14 cellular contexts compared by ENCODE assay signal in the genomic region with DNA sequence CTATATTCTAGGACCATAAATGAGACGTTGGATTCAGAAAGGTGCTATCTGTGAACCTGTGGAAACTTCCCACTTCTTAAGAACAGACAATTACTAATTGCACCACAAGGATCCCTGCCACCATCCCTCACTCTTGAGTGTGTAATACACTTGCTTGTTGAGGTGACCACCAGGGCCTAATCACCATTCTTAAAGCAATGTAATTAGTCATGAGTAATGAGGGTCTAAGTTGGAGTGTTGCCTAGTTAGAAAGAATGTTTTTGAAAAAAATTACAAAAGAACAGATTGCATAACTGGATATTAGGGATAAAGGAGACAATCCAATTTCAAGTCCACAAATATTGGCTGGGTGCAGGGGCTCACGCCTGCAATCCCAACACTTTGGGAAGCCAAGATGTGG.
"Had no signal": no experiment of that assay in that cellular context is flagged by ENCODE, and none has a peak within 500 bp of the region (broad histone marks: within the 10 kb centered on the region; RNA-seq: fewer than 3 reads in every experiment).

No MANE protein-coding gene starts in this region.

- H3K27ac Mint-ChIP-seq: activated T-helper 2 cell treated with anti-CD3 and anti-CD28 coated beads, Interferon-gamma antibody, Interleukin-2, Interleukin-4, amounts not matched to agents 10 μg/mL and 5 μg/mL and 100 μg/mL, durations not matched to agents 14 hours and 24 hours and 36 hours; brain; natural killer cell had no signal

- H3K4me3 Mint-ChIP-seq: brain, natural killer cell had no signal

- ATAC-seq: natural killer cell had no signal

- DNase-seq: activated naive CD4-positive, alpha-beta T cell treated with anti-CD3 and anti-CD28 coated beads, Interleukin-2, amount 50 U/mL, for 16 hours; activated T-cell treated with anti-CD3 and anti-CD28 coated beads, Interleukin-2, amount 50 U/mL, for 1 hour; amygdala; effector memory CD4-positive, alpha-beta T cell; foreskin melanocyte; mesendoderm; natural killer cell; retina; stimulated activated CD4-positive, alpha-beta T cell treated with anti-CD3 and anti-CD28 coated beads, Interleukin-2, amount 100 ng/mL, for 48 hours; stimulated activated naive CD4-positive, alpha-beta T cell; tibial artery; uterus had no signal

- H3K4me1 Mint-ChIP-seq: brain, natural killer cell had no signal

- H3K9me3 Mint-ChIP-seq: activated T-helper 2 cell treated with anti-CD3 and anti-CD28 coated beads, Interferon-gamma antibody, Interleukin-2, Interleukin-4, amounts not matched to agents 10 μg/mL and 5 μg/mL and 100 μg/mL, durations not matched to agents 14 hours and 24 hours and 36 hours; natural killer cell had no signal

- H3K36me3 Mint-ChIP-seq: brain, natural killer cell had no signal

- H3K4me3 ChIP-seq: tibial artery, uterus had no signal
